In the genomic region with DNA sequence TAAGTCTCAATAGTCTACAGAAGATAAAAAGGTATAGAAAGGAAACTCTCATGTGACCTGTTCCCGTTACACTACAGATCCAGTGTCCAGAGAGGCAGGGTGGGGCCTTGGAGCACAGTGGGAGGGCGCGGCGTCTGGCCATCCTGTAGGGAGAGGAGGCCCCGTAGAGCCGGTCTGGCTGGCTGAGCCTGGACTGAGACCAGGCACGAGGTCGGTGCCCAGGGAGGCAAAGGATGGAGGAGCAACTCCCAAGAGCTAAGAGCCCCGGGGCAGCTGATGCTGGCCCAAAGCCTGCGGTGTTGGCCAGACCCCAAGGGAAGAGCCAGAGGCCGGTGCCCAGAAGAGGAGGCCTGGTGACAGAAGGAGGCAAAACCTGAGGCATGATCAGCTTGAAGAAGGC, we compare ENCODE assay signal across 7 cellular contexts.
DNase-seq lines count a peak whose midpoint lies in the region; ATAC-seq and TF ChIP-seq lines count a peak whose summit lies in the region.
"Not testable (repeated sequence)": the region's sequence is repeated elsewhere in the genome, so short reads cannot be mapped to it uniquely, and the experiment has no call there.

No MANE protein-coding gene starts in this region.

- not testable (repeated sequence) for H3K36me3 ChIP-seq in RWPE2 (ENCODE audit: low read depth); esophagus muscularis mucosa; psoas muscle (ENCODE audit: insufficient read depth in 1 of 2, low read depth in 1 of 2); upper lobe of right lung

- not testable (repeated sequence) for TF ChIP-seq EP300 in esophagus muscularis mucosa (IDR thresholded peaks at IDR 0.05)

- not testable (repeated sequence) for H3K4me3 ChIP-seq in LNCaP clone FGC (ENCODE audit: low read depth, low read length); RWPE2 (ENCODE audit: severe bottlenecking); esophagus muscularis mucosa; psoas muscle; upper lobe of right lung

- H3K9me3 ChIP-seq in RWPE2 (ENCODE audit: severe bottlenecking); esophagus muscularis mucosa; upper lobe of right lung: not testable (repeated sequence)
- peaks cover 10% of the 10 kb centered on the region for H3K9me3 ChIP-seq in psoas muscle

- ATAC-seq in RWPE2 (ENCODE audit: low read depth) (peak; percentile 29; the same call in 1 of the 3 replicates), psoas muscle (peak; percentile 61 to 85 (median 75)), upper lobe of right lung (peak; percentile 86)

- peaks cover 19% of the 10 kb centered on the region for H3K27me3 ChIP-seq in RWPE2 (ENCODE audit: insufficient read depth, poor library complexity, severe bottlenecking)
- H3K27me3 ChIP-seq in esophagus muscularis mucosa, result peaks cover 0 to 11% (median 2%) of the 10 kb centered on the region in 4 donors
- H3K27me3 ChIP-seq in psoas muscle (ENCODE audit: insufficient read depth in 3 of 3, low read length in 2 of 3), result peaks cover 0 to 17% (median 2%) of the 10 kb centered on the region in 3 donors
- H3K27me3 ChIP-seq in upper lobe of right lung, result peaks cover 11% of the 10 kb centered on the region

- not testable (repeated sequence) for H3K27ac ChIP-seq in RWPE2 (ENCODE audit: poor library complexity, severe bottlenecking); psoas muscle; upper lobe of right lung
- peak overlapping the region in 1 of 4 donors; percentile 33 for H3K27ac ChIP-seq in esophagus muscularis mucosa (replicated peaks in 1 of 4)

- 83% methylated on average over 11 of the region's 11 CpGs for WGBS in esophagus muscularis mucosa
- 37 to 52% (median 40%) methylated on average over 11 of the region's 11 CpGs for WGBS in psoas muscle, 3 donors

- TF ChIP-seq POLR2A in esophagus muscularis mucosa (IDR thresholded peaks at IDR 0.05; ENCODE audit: low read depth), result not testable (repeated sequence)

- not testable (repeated sequence) for TF ChIP-seq CTCF in LNCaP clone FGC (IDR thresholded peaks at IDR 0.05; ENCODE audit: control insufficient read depth, extremely low read depth, insufficient read depth); RWPE2 (IDR thresholded peaks at IDR 0.05; ENCODE audit: poor library complexity, severe bottlenecking); esophagus muscularis mucosa (IDR thresholded peaks at IDR 0.05); psoas muscle (IDR thresholded peaks at IDR 0.05); upper lobe of right lung (IDR thresholded peaks at IDR 0.05)

- H3K4me1 ChIP-seq in RWPE2 (ENCODE audit: insufficient read depth, poor library complexity, severe bottlenecking); psoas muscle; upper lobe of right lung: not testable (repeated sequence)
- H3K4me1 ChIP-seq in esophagus muscularis mucosa, result peaks cover 11 to 17% (median 13%) of the 10 kb centered on the region in 4 donors

- DNase-seq in LNCaP clone FGC (ENCODE audit: low read depth), result peak; percentile 85
- not testable (repeated sequence) for DNase-seq in RWPE2 (ENCODE audit: low spot score); psoas muscle
- DNase-seq in esophagus muscularis mucosa (ENCODE audit: extremely low spot score), result peak; percentile 90
- DNase-seq in iPS-NIHi11 (ENCODE audit: low spot score), result peak; percentile 28
- peak; percentile 37 for DNase-seq in medulla oblongata (ENCODE audit: extremely low spot score)
- peak; percentile 77 for DNase-seq in upper lobe of right lung

- intact Hi-C loops in esophagus muscularis mucosa (cut with DNase I); psoas muscle (cut with DNase I); upper lobe of right lung (cut with DNase I): not testable (repeated sequence)

Comparison
In these comparisons a context has a peak if more than half of its experiments do, and no peak if none do; other contexts are left out.
1. ATAC-seq: peak in every context shown above with its lines; median percentile 86 in upper lobe of right lung; 75 in psoas muscle; 29 in RWPE2.